ENCODE assay signal across 16 cellular contexts in genomic region chr7:137681657-137682562, GRCh38.
DNase-seq lines count a peak whose midpoint lies in the region; ATAC-seq and TF ChIP-seq lines count a peak whose summit lies in the region.
"Had no signal": no experiment of that assay in that cellular context is flagged by ENCODE, and none has a peak within 500 bp of the region (broad histone marks: within the 10 kb centered on the region; RNA-seq: fewer than 3 reads in every experiment).

No MANE protein-coding gene starts in this region.

- no peaks in the 10 kb centered on the region; the same call in 1 of the 2 replicates for H3K27me3 Mint-ChIP-seq in HFFc6 (ENCODE audit: insufficient read depth)
- H3K27me3 Mint-ChIP-seq: central memory CD8-positive, alpha-beta T cell had no signal

- H3K36me3 Mint-ChIP-seq in HFFc6 (ENCODE audit: low read depth) = no peaks in the 10 kb centered on the region
- no peaks in the 10 kb centered on the region for H3K36me3 Mint-ChIP-seq in stimulated activated effector memory CD8-positive, alpha-beta T cell treated with anti-CD3 and anti-CD28 coated beads, Interleukin-12 subunit alpha, Interleukin-12 subunit beta, amount 100 ng/mL, for 72 hours

- peak overlapping the region; percentile 87 for H3K27ac Mint-ChIP-seq in HFFc6
- H3K27ac Mint-ChIP-seq in stimulated activated effector memory CD8-positive, alpha-beta T cell treated with anti-CD3 and anti-CD28 coated beads, Interleukin-12 subunit alpha, Interleukin-12 subunit beta, amount 100 ng/mL, for 72 hours = no peak overlapping the region

- H3K4me3 Mint-ChIP-seq in HFFc6 = peak overlapping the region; percentile 68
- no peak overlapping the region for H3K4me3 Mint-ChIP-seq in stimulated activated effector memory CD8-positive, alpha-beta T cell treated with anti-CD3 and anti-CD28 coated beads, Interleukin-12 subunit alpha, Interleukin-12 subunit beta, amount 100 ng/mL, for 72 hours
- H3K4me3 Mint-ChIP-seq: central memory CD8-positive, alpha-beta T cell had no signal

- H3K4me1 ChIP-seq in adipocyte (ENCODE audit: control insufficient read depth, insufficient read depth, low read length) (peaks cover 46% of the 10 kb centered on the region), uterus (peaks cover 0 to 10% of the 10 kb centered on the region in 2 donors)
- H3K4me1 ChIP-seq: lower lobe of right lung had no signal

- intact Hi-C loops in uterus (cut with DNase I; ENCODE audit: low total_unique reads) = no loop called here

- peaks cover 64% of the 10 kb centered on the region for H3K4me1 Mint-ChIP-seq in HFFc6 (ENCODE audit: low read depth)
- no peaks in the 10 kb centered on the region for H3K4me1 Mint-ChIP-seq in stimulated activated effector memory CD8-positive, alpha-beta T cell treated with anti-CD3 and anti-CD28 coated beads, Interleukin-12 subunit alpha, Interleukin-12 subunit beta, amount 100 ng/mL, for 72 hours
- H3K4me1 Mint-ChIP-seq: central memory CD8-positive, alpha-beta T cell had no signal

- peak overlapping the region; percentile 80 for H3K9ac ChIP-seq in adipocyte (ENCODE audit: low read length)

- peak overlapping the region; percentile 70 to 72 for H3K27ac ChIP-seq in uterus
- H3K27ac ChIP-seq: lower lobe of right lung, SK-N-MC had no signal

- TF ChIP-seq CTCF in HFFc6 (IDR thresholded peaks at IDR 0.05) (no peak), fibroblast of the aortic adventitia (IDR thresholded peaks at IDR 0.05; ENCODE audit: insufficient read depth, low read length) (no peak), uterus (IDR thresholded peaks at IDR 0.05) (no peak)

- no peak for ATAC-seq in GM19324 (IDR thresholded peaks at IDR 0.05; ENCODE audit: low FRiP score, unreplicated experiment)
- ATAC-seq in stimulated activated effector memory CD8-positive, alpha-beta T cell treated with anti-CD3 and anti-CD28 coated beads, Interleukin-12 subunit alpha, Interleukin-12 subunit beta, amount 100 ng/mL, for 72 hours = no peak
- ATAC-seq: stimulated activated naive CD8-positive, alpha-beta T cell treated with anti-CD3 and anti-CD28 coated beads, Interleukin-15, Interleukin-2, amounts not matched to agents 100 U/mL and 50 U/mL, for 24 hours had no signal

- H3K9me3 ChIP-seq in adipocyte (ENCODE audit: control insufficient read depth, low read length) (no peaks in the 10 kb centered on the region), uterus (no peaks in the 10 kb centered on the region)
- H3K9me3 ChIP-seq: lower lobe of right lung had no signal

- DNase-seq in HFFc6 (peak; percentile 86), adipocyte (ENCODE audit: low read depth) (peak; percentile 90), fibroblast of the aortic adventitia (ENCODE audit: low read depth) (peak; percentile 90), uterus (peak in 1 of 2 donors; percentile 33), SKM-1 (lab: John Stamatoyannopoulos, UW; ENCODE audit: unreplicated experiment) (no peak)
- no peak for DNase-seq in stimulated activated effector memory CD8-positive, alpha-beta T cell treated with anti-CD3 and anti-CD28 coated beads, Interleukin-12 subunit alpha, Interleukin-12 subunit beta, amount 100 ng/mL, for 72 hours (ENCODE audit: low spot score in 2 of 2)
- DNase-seq: activated CD4-positive, CD25-positive, alpha-beta regulatory T cell treated with anti-CD3 and anti-CD28 coated beads, Interleukin-2, amount 50 U/mL, for 72 hours; DMS79 treated with DMSO at 0.1 percent for 48 hours; glutamatergic neuron; lower lobe of right lung; NCI-H146; nucleus accumbens; stimulated activated naive CD8-positive, alpha-beta T cell treated with anti-CD3 and anti-CD28 coated beads, Interleukin-15, Interleukin-2, amounts not matched to agents 100 U/mL and 50 U/mL, for 24 hours had no signal

- TF ChIP-seq POLR2A in uterus (IDR thresholded peaks at IDR 0.05) = no peak

- no peaks in the 10 kb centered on the region for H3K9me3 Mint-ChIP-seq in HFFc6
- H3K9me3 Mint-ChIP-seq in stimulated activated effector memory CD8-positive, alpha-beta T cell treated with anti-CD3 and anti-CD28 coated beads, Interleukin-12 subunit alpha, Interleukin-12 subunit beta, amount 100 ng/mL, for 72 hours = no peaks in the 10 kb centered on the region
- H3K9me3 Mint-ChIP-seq: central memory CD8-positive, alpha-beta T cell had no signal

- H3K36me3 ChIP-seq in adipocyte (ENCODE audit: control insufficient read depth, insufficient read depth, low read length, severe bottlenecking) = no peaks in the 10 kb centered on the region
- H3K36me3 ChIP-seq in uterus = no peaks in the 10 kb centered on the region
- H3K36me3 ChIP-seq: lower lobe of right lung had no signal

- H3K4me3 ChIP-seq in adipocyte (ENCODE audit: low read length) (peak overlapping the region; percentile 54), fibroblast of the aortic adventitia (ENCODE audit: low read depth, low read length) (no peak overlapping the region), uterus (no peak overlapping the region)
- H3K4me3 ChIP-seq: lower lobe of right lung, SK-N-MC had no signal

- H3K27me3 ChIP-seq in adipocyte (replicated peaks; ENCODE audit: control insufficient read depth, insufficient read depth, low read length) (no peaks in the 10 kb centered on the region), uterus (no peaks in the 10 kb centered on the region)

Comparison
In these comparisons a context has a peak if more than half of its experiments do, and no peak if none do; other contexts are left out.
1. DNase-seq: peak in HFFc6 (single experiment), adipocyte (single experiment) and fibroblast of the aortic adventitia (single experiment); none in stimulated activated effector memory CD8-positive, alpha-beta T cell treated with anti-CD3 and anti-CD28 coated beads, Interleukin-12 subunit alpha, Interleukin-12 subunit beta, amount 100 ng/mL, for 72 hours (0 of 2) and SKM-1 (single experiment).